Comparison of ENCODE assay signal across 8 cellular contexts in genomic region chr1:68496680-68497357, GRCh38. TPM values are rescaled to one million over a fixed set of nuclear protein-coding genes. Genes with fewer than 3 reads are reported as not detected.
DNase-seq lines count a peak whose midpoint lies in the region; ATAC-seq and TF ChIP-seq lines count a peak whose summit lies in the region.

DEPDC1 (minus strand) TSS chr1:68497082; CDS start chr1:68496999, 83 bp downstream.

- peaks cover 0 to 7% (median 2%) of the 10 kb centered on the region in 7 donors for H3K9me3 Mint-ChIP-seq in CD14-positive monocyte

- intact Hi-C loops in CD14-positive monocyte (cut with micrococcal nuclease): no loop called here

- H3K4me3 Mint-ChIP-seq in CD14-positive monocyte: peak within 1 kb of the TSS; percentile 95 to 97

- TF ChIP-seq CTCF in CD14-positive monocyte (IDR thresholded peaks at IDR 0.05): no peak

- H3K27me3 Mint-ChIP-seq in CD14-positive monocyte (ENCODE audit: low read depth in 3 of 3): peaks cover 0 to 5% (median 0%) of the 10 kb centered on the region in 3 donors

- H3K36me3 Mint-ChIP-seq in CD14-positive monocyte: peaks cover 5 to 8% of the 10 kb centered on the region in 2 donors

- ATAC-seq in GM19372 (IDR thresholded peaks at IDR 0.05; ENCODE audit: low read depth, unreplicated experiment) (peak; percentile 92), HG03521 (IDR thresholded peaks at IDR 0.05; ENCODE audit: unreplicated experiment) (peak; percentile 95)

- peaks cover 33% of the 10 kb centered on the region for H3K4me1 Mint-ChIP-seq in CD14-positive monocyte

- DNase-seq in CD14-positive monocyte (ENCODE audit: low spot score) (peak; percentile 87), NCI-H748 (lab: John Stamatoyannopoulos, UW; ENCODE audit: unreplicated experiment) (peak; percentile 97), lung microvascular endothelial cell (ENCODE audit: low read depth in 2 of 2) (peak; percentile 95 to 96)
- DNase-seq in activated CD4-positive, alpha-beta T cell treated with anti-CD3 and anti-CD28 coated beads, Interleukin-2, amount 50 U/mL, for 48 hours: peak; percentile 81 to 87
- peak; percentile 58 for DNase-seq in effector CD4-positive, alpha-beta T cell
- DNase-seq in stimulated activated CD4-positive, alpha-beta T cell treated with anti-CD3 and anti-CD28 coated beads, TNF-alpha, amount 100 ng/mL, for 4 hours (ENCODE audit: low read depth in 3 of 3): peak; percentile 36 to 51 (median 49)

- peak within 1 kb of the TSS in 4 of 7 donors; percentile 19 to 83 (median 67) for H3K27ac Mint-ChIP-seq in CD14-positive monocyte

RNA-seq across cellular contexts. Expression of gene DEPDC1, which starts in this region (rescaled TPM):
- polyA plus RNA-seq in CD14-positive monocyte: under 1 TPM; 0.04 to 0.24 TPM
- total RNA-seq in lung microvascular endothelial cell: 1.8 and 7.6 TPM in 2 replicates

Comparison
In these comparisons a context has a peak if more than half of its experiments do, and no peak if none do; other contexts are left out.
1. Peak in every context shown above with its lines: DNase-seq and ATAC-seq.
2. Peak in DNase-seq in CD14-positive monocyte; RNA of the gene not detected or under 1 TPM.